28 cellular contexts compared by ENCODE assay signal in the genomic region with DNA sequence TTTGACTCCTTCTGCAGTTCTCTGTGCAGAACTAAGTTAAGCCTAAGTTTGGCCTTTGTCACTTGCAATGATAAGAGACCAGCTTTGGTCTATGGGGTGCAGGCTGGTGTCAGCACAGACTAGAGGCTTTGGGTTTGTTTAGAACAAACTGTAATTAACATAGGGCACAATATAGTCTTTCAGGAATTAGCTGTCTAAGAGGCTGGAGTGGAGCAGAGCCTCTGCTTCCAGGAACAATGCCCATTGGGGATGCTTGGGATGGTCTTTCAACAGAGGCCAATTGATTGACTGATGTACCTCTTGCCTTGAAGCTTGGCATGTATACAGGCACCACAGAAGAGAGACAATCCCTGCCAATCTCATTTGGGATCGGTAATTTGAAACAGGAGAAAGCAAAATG. TPM values are rescaled to one million over a fixed set of nuclear protein-coding genes. Genes with fewer than 3 reads are reported as not detected.
DNase-seq lines count a peak whose midpoint lies in the region; ATAC-seq lines count a peak whose summit lies in the region.
"Had no signal": no experiment of that assay in that cellular context is flagged by ENCODE, and none has a peak within 500 bp of the region (broad histone marks: within the 10 kb centered on the region; RNA-seq: fewer than 3 reads in every experiment).

No MANE protein-coding gene starts in this region.

- H3K79me1 ChIP-seq in trophoblast cell (ENCODE audit: low read length), result peaks cover 9% of the 10 kb centered on the region

- H2BK12ac ChIP-seq in trophoblast cell (ENCODE audit: low read length), result no peak overlapping the region

- no peak overlapping the region for H2BK5ac ChIP-seq in trophoblast cell (ENCODE audit: low read depth, low read length, poor library complexity)

- peaks cover 16 to 32% of the 10 kb centered on the region in 2 experiments for H3K36me3 ChIP-seq in trophoblast cell (ENCODE audit: control insufficient read depth in 1 of 2, insufficient read depth in 2 of 2, low read length in 2 of 2)
- H3K36me3 ChIP-seq: colonic mucosa had no signal

- no peaks in the 10 kb centered on the region for H3K27me3 ChIP-seq in trophoblast cell (ENCODE audit: insufficient read depth, low read length)
- H3K27me3 ChIP-seq: cardiac muscle cell, colonic mucosa, esophagus muscularis mucosa, MG63, SJSA1, vagina had no signal

- no peak overlapping the region for H4K91ac ChIP-seq in trophoblast cell (ENCODE audit: low read depth, low read length)

- H3K36me3 Mint-ChIP-seq in stimulated activated naive CD8-positive, alpha-beta T cell treated with anti-CD3 and anti-CD28 coated beads, Interleukin-15, Interleukin-2, amounts not matched to agents 100 ng/mL and 50 ng/mL, for 24 hours (ENCODE audit: low read depth), result peaks cover 19% of the 10 kb centered on the region
- H3K36me3 Mint-ChIP-seq: naive B cell had no signal

- H3K4ac ChIP-seq in trophoblast cell (ENCODE audit: low read depth, low read length), result no peak overlapping the region

- no peaks in the 10 kb centered on the region for H3K9me3 Mint-ChIP-seq in stimulated activated naive CD8-positive, alpha-beta T cell treated with anti-CD3 and anti-CD28 coated beads, Interleukin-15, Interleukin-2, amounts not matched to agents 100 ng/mL and 50 ng/mL, for 24 hours
- H3K9me3 Mint-ChIP-seq in stimulated activated naive CD8-positive, alpha-beta T cell treated with anti-CD3 and anti-CD28 coated beads, Interleukin-15, amount 100 ng/mL, for 72 hours, result no peaks in the 10 kb centered on the region
- H3K9me3 Mint-ChIP-seq: activated naive CD8-positive, alpha-beta T cell treated with anti-CD3 and anti-CD28 coated beads for 36 hours; naive B cell had no signal

- H3K27ac Mint-ChIP-seq in stimulated activated naive CD8-positive, alpha-beta T cell treated with anti-CD3 and anti-CD28 coated beads, Interleukin-15, Interleukin-2, amounts not matched to agents 100 ng/mL and 50 ng/mL, for 24 hours, result peak overlapping the region; percentile 52
- H3K27ac Mint-ChIP-seq in stimulated activated naive CD8-positive, alpha-beta T cell treated with anti-CD3 and anti-CD28 coated beads, Interleukin-15, amount 100 ng/mL, for 72 hours, result no peak overlapping the region
- H3K27ac Mint-ChIP-seq: activated naive CD8-positive, alpha-beta T cell treated with anti-CD3 and anti-CD28 coated beads for 36 hours had no signal

- peaks cover 0 to 5% of the 10 kb centered on the region in 2 experiments for H3K4me1 ChIP-seq in trophoblast cell (ENCODE audit: control insufficient read depth in 1 of 2, insufficient read depth in 2 of 2, low read length in 2 of 2)

- H2BK120ac ChIP-seq in trophoblast cell (ENCODE audit: insufficient read depth, low read length, poor library complexity), result no peak overlapping the region

- H3K27ac ChIP-seq in trophoblast cell (ENCODE audit: low read depth, low read length), result no peak overlapping the region
- H3K27ac ChIP-seq: cardiac muscle cell, colonic mucosa, esophagus muscularis mucosa, SJSA1, thoracic aorta, vagina had no signal

- no peak overlapping the region for H2AK5ac ChIP-seq in trophoblast cell (ENCODE audit: low read length)

- no peak overlapping the region for H3K14ac ChIP-seq in trophoblast cell (ENCODE audit: low read length)

- no peak for DNase-seq in stimulated activated naive CD8-positive, alpha-beta T cell treated with anti-CD3 and anti-CD28 coated beads, Interleukin-15, amount 100 ng/mL, for 72 hours
- DNase-seq in globus pallidus (ENCODE audit: low spot score), result peak; percentile 73
- DNase-seq in trophoblast cell, result no peak
- DNase-seq in AG08395 (ENCODE audit: low spot score), result no peak
- DNase-seq in AG20443 (ENCODE audit: low spot score), result no peak
- no peak for DNase-seq in EL
- DNase-seq in NCI-H226, result no peak
- DNase-seq: activated CD4-positive, alpha-beta T cell treated with anti-CD3 and anti-CD28 coated beads, Interleukin-2, amount 50 U/mL, for 48 hours; activated naive CD8-positive, alpha-beta T cell treated with anti-CD3 and anti-CD28 coated beads for 36 hours; colonic mucosa; foreskin melanocyte; MG63; naive B cell; NCI-H1105 treated with DMSO at 0.1 percent for 48 hours; NCI-H2029 treated with DMSO at 0.1 percent for 48 hours; NCI-H2227 treated with DMSO at 0.1 percent for 48 hours; NCI-H748 treated with DMSO at 0.1 percent for 48 hours; retina had no signal

- H3K4me3 Mint-ChIP-seq in stimulated activated naive CD8-positive, alpha-beta T cell treated with anti-CD3 and anti-CD28 coated beads, Interleukin-15, Interleukin-2, amounts not matched to agents 100 ng/mL and 50 ng/mL, for 24 hours, result no peak overlapping the region
- no peak overlapping the region for H3K4me3 Mint-ChIP-seq in stimulated activated naive CD8-positive, alpha-beta T cell treated with anti-CD3 and anti-CD28 coated beads, Interleukin-15, amount 100 ng/mL, for 72 hours
- H3K4me3 Mint-ChIP-seq: activated naive CD8-positive, alpha-beta T cell treated with anti-CD3 and anti-CD28 coated beads for 36 hours had no signal

- no peak overlapping the region for H4K12ac ChIP-seq in trophoblast cell (ENCODE audit: low read depth, low read length)

- ATAC-seq in stimulated activated naive CD8-positive, alpha-beta T cell treated with anti-CD3 and anti-CD28 coated beads, Interleukin-15, amount 100 ng/mL, for 72 hours, result no peak
- ATAC-seq: GM12878, K562 had no signal

- peaks cover 11% of the 10 kb centered on the region for H3K79me2 ChIP-seq in trophoblast cell (ENCODE audit: control insufficient read depth, insufficient read depth, low read length, poor library complexity)

- no peak overlapping the region for H4K8ac ChIP-seq in trophoblast cell (ENCODE audit: low read depth, low read length)

- no peaks in the 10 kb centered on the region for H3K27me3 Mint-ChIP-seq in stimulated activated naive CD8-positive, alpha-beta T cell treated with anti-CD3 and anti-CD28 coated beads, Interleukin-15, Interleukin-2, amounts not matched to agents 100 ng/mL and 50 ng/mL, for 24 hours
- H3K27me3 Mint-ChIP-seq in stimulated activated naive CD8-positive, alpha-beta T cell treated with anti-CD3 and anti-CD28 coated beads, Interleukin-15, amount 100 ng/mL, for 72 hours, result no peaks in the 10 kb centered on the region
- H3K27me3 Mint-ChIP-seq: activated naive CD8-positive, alpha-beta T cell treated with anti-CD3 and anti-CD28 coated beads for 36 hours; naive B cell had no signal

- H3K4me1 Mint-ChIP-seq in stimulated activated naive CD8-positive, alpha-beta T cell treated with anti-CD3 and anti-CD28 coated beads, Interleukin-15, Interleukin-2, amounts not matched to agents 100 ng/mL and 50 ng/mL, for 24 hours (ENCODE audit: low read depth), result peaks cover 36% of the 10 kb centered on the region
- H3K4me1 Mint-ChIP-seq in stimulated activated naive CD8-positive, alpha-beta T cell treated with anti-CD3 and anti-CD28 coated beads, Interleukin-15, amount 100 ng/mL, for 72 hours, result peaks cover 42% of the 10 kb centered on the region

- H3K4me3 ChIP-seq in trophoblast cell (ENCODE audit: low read depth, low read length), result no peak overlapping the region
- H3K4me3 ChIP-seq: cardiac muscle cell, colonic mucosa, esophagus muscularis mucosa, GM12878, K562, MG63, SJSA1, smooth muscle cell, thoracic aorta, vagina had no signal

- WGBS in trophoblast cell (ENCODE audit: extremely low coverage, insufficient coverage, insufficient read length), result no CpG with 5 or more reads among the region's 1 CpG

- no peak overlapping the region for H3K4me2 ChIP-seq in trophoblast cell (ENCODE audit: low read length)
- H3K4me2 ChIP-seq: smooth muscle cell had no signal

- peak overlapping the region; percentile 33 for H3K9ac ChIP-seq in trophoblast cell (ENCODE audit: low read length)

- no peak overlapping the region for H2AFZ ChIP-seq in trophoblast cell (ENCODE audit: insufficient read depth, low read length, poor library complexity)

- no peaks in the 10 kb centered on the region for H3K9me3 ChIP-seq in trophoblast cell (ENCODE audit: insufficient read depth, low read depth, low read length)
- H3K9me3 ChIP-seq: colonic mucosa, esophagus muscularis mucosa, MG63, SJSA1, thoracic aorta, vagina had no signal

- no peak overlapping the region for H3K18ac ChIP-seq in trophoblast cell (ENCODE audit: low read length)

- H3K23ac ChIP-seq in trophoblast cell (ENCODE audit: low read length), result no peak overlapping the region

RNA-seq across cellular contexts. Expression of gene SUFU, which starts 4.7 kb away (rescaled TPM):
- 13.3 and 14.2 TPM in 2 replicates for polyA plus RNA-seq in trophoblast cell (2013)

RNA-seq across cellular contexts. Expression of gene ACTR1A, which starts 6.0 kb away (rescaled TPM):
- polyA plus RNA-seq in trophoblast cell (2013), result 75.7 and 77.7 TPM in 2 replicates

RNA-seq across cellular contexts. Expression of gene C10orf95, which starts 57.2 kb away (rescaled TPM):
- polyA plus RNA-seq in trophoblast cell (2013), result 17.4 and 19.7 TPM in 2 replicates
- polyA plus RNA-seq: BJ had no signal
